ENCODE assay signal across 26 cellular contexts in genomic region chr3:98772022-98772421, GRCh38. TPM values are rescaled to one million over a fixed set of nuclear protein-coding genes. Genes with fewer than 3 reads are reported as not detected.
"Had no signal": no experiment of that assay in that cellular context is flagged by ENCODE, and none has a peak within 500 bp of the region (broad histone marks: within the 10 kb centered on the region; RNA-seq: fewer than 3 reads in every experiment).

No MANE protein-coding gene starts in this region.

- H3K36me3 Mint-ChIP-seq: activated naive CD4-positive, alpha-beta T cell treated with anti-CD3 and anti-CD28 coated beads, Interleukin-2, amount 50 U/mL, for 24 hours; natural killer cell treated with Interleukin-12 subunit alpha and Interleukin-12 subunit beta and Interleukin-15 and Interleukin-18, amount 100 ng/mL, for 72 hours; stimulated activated naive B cell treated with anti-CD40 and anti-IgM and Interleukin-4, amounts not matched to agents 10 μg/mL and 1 μg/mL and 100 μg/mL, for 72 hours had no signal

- H3K4me1 ChIP-seq: vagina had no signal

- H3K9me3 Mint-ChIP-seq: activated B cell treated with CpG ODN at 0.5 μM for 24 hours; activated CD8-positive, alpha-beta T cell treated with anti-CD3 and anti-CD28 coated beads for 36 hours; activated naive CD4-positive, alpha-beta T cell treated with anti-CD3 and anti-CD28 coated beads, Interleukin-2, amount 50 U/mL, for 24 hours; activated T-helper 2 cell treated with anti-CD3 and anti-CD28 coated beads, Interferon-gamma antibody, Interleukin-2, Interleukin-4, amounts not matched to agents 10 μg/mL and 5 μg/mL and 100 μg/mL, durations not matched to agents 14 hours and 24 hours and 36 hours; central memory CD8-positive, alpha-beta T cell; dendritic cell treated with granulocyte-macrophage colony-stimulating factor and Interleukin-4, amounts not matched to agents 40 ng/mL and 50 ng/mL, for 4 days; endodermal cell; natural killer cell treated with Interleukin-12 subunit alpha and Interleukin-12 subunit beta and Interleukin-15 and Interleukin-18, amount 100 ng/mL, for 72 hours; stimulated activated naive B cell treated with anti-CD40 and anti-IgM and Interleukin-4, amounts not matched to agents 10 μg/mL and 1 μg/mL and 100 μg/mL, for 72 hours had no signal

- FAIRE-seq: bronchial epithelial cell had no signal

- H3K4me3 Mint-ChIP-seq: activated B cell treated with CpG ODN at 0.5 μM for 24 hours; activated CD8-positive, alpha-beta T cell treated with anti-CD3 and anti-CD28 coated beads for 36 hours; activated naive CD4-positive, alpha-beta T cell treated with anti-CD3 and anti-CD28 coated beads, Interleukin-2, amount 50 U/mL, for 24 hours; central memory CD8-positive, alpha-beta T cell; dendritic cell treated with granulocyte-macrophage colony-stimulating factor and Interleukin-4, amounts not matched to agents 40 ng/mL and 50 ng/mL, for 4 days; endodermal cell; natural killer cell treated with Interleukin-12 subunit alpha and Interleukin-12 subunit beta and Interleukin-15 and Interleukin-18, amount 100 ng/mL, for 72 hours; stimulated activated naive B cell treated with anti-CD40 and anti-IgM and Interleukin-4, amounts not matched to agents 10 μg/mL and 1 μg/mL and 100 μg/mL, for 72 hours had no signal

- H3K4me3 ChIP-seq: esophagus muscularis mucosa, heart right ventricle, left ventricle myocardium inferior, mucosa of descending colon, stomach, thyroid gland, upper lobe of left lung, vagina had no signal

- H3K9me3 ChIP-seq: esophagus muscularis mucosa, heart right ventricle, left ventricle myocardium inferior, mucosa of descending colon, stomach, thyroid gland, upper lobe of left lung, vagina had no signal

- H3K4me1 Mint-ChIP-seq: activated B cell treated with CpG ODN at 0.5 μM for 24 hours; activated naive CD4-positive, alpha-beta T cell treated with anti-CD3 and anti-CD28 coated beads, Interleukin-2, amount 50 U/mL, for 24 hours; central memory CD8-positive, alpha-beta T cell; endodermal cell; stimulated activated naive B cell treated with anti-CD40 and anti-IgM and Interleukin-4, amounts not matched to agents 10 μg/mL and 1 μg/mL and 100 μg/mL, for 72 hours had no signal

- H3K27me3 ChIP-seq: esophagus muscularis mucosa, heart right ventricle, stomach, thyroid gland, upper lobe of left lung, vagina had no signal

- DNase-seq: activated B cell treated with CpG ODN at 0.5 μM for 24 hours; activated CD4-positive, alpha-beta T cell treated with anti-CD3 and anti-CD28 coated beads, Interleukin-2, amount 50 U/mL, for 1 hour; activated CD8-positive, alpha-beta T cell treated with anti-CD3 and anti-CD28 coated beads for 36 hours; activated T-cell treated with anti-CD3 and anti-CD28 coated beads, Interleukin-2, amount 50 U/mL, for 48 hours; endodermal cell; foreskin melanocyte; heart right ventricle; kidney glomerular epithelial cell; left ventricle myocardium inferior; mucosa of descending colon; posterior cingulate gyrus; right cardiac atrium; stimulated activated CD4-positive, alpha-beta T cell treated with anti-CD3 and anti-CD28 coated beads, Interleukin-15, amount 100 ng/mL, for 24 hours; stimulated activated CD4-positive, alpha-beta T cell treated with anti-CD3 and anti-CD28 coated beads, Interleukin-2, amount 100 ng/mL, for 24 hours; stimulated activated naive B cell treated with anti-CD40 and anti-IgM and Interleukin-4, amounts not matched to agents 10 μg/mL and 1 μg/mL and 100 μg/mL, for 72 hours; stomach; thyroid gland; upper lobe of left lung had no signal

- H3K27ac Mint-ChIP-seq: activated B cell treated with CpG ODN at 0.5 μM for 24 hours; activated CD8-positive, alpha-beta T cell treated with anti-CD3 and anti-CD28 coated beads for 36 hours; activated naive CD4-positive, alpha-beta T cell treated with anti-CD3 and anti-CD28 coated beads, Interleukin-2, amount 50 U/mL, for 24 hours; activated T-helper 2 cell treated with anti-CD3 and anti-CD28 coated beads, Interferon-gamma antibody, Interleukin-2, Interleukin-4, amounts not matched to agents 10 μg/mL and 5 μg/mL and 100 μg/mL, durations not matched to agents 14 hours and 24 hours and 36 hours; dendritic cell treated with granulocyte-macrophage colony-stimulating factor and Interleukin-4, amounts not matched to agents 40 ng/mL and 50 ng/mL, for 4 days; endodermal cell; natural killer cell treated with Interleukin-12 subunit alpha and Interleukin-12 subunit beta and Interleukin-15 and Interleukin-18, amount 100 ng/mL, for 72 hours; stimulated activated naive B cell treated with anti-CD40 and anti-IgM and Interleukin-4, amounts not matched to agents 10 μg/mL and 1 μg/mL and 100 μg/mL, for 72 hours had no signal

- ATAC-seq: activated CD8-positive, alpha-beta T cell treated with anti-CD3 and anti-CD28 coated beads for 36 hours; heart right ventricle; mucosa of descending colon; natural killer cell treated with Interleukin-12 subunit alpha and Interleukin-12 subunit beta and Interleukin-15 and Interleukin-18, amount 100 ng/mL, for 72 hours; right cardiac atrium; stimulated activated naive B cell treated with anti-CD40 and anti-IgM and Interleukin-4, amounts not matched to agents 10 μg/mL and 1 μg/mL and 100 μg/mL, for 72 hours had no signal

- H3K36me3 ChIP-seq: thyroid gland, vagina had no signal

- H3K27ac ChIP-seq: esophagus muscularis mucosa, heart right ventricle, left ventricle myocardium inferior, thyroid gland, vagina had no signal

- H3K27me3 Mint-ChIP-seq: dendritic cell treated with granulocyte-macrophage colony-stimulating factor and Interleukin-4, amounts not matched to agents 40 ng/mL and 50 ng/mL, for 4 days; stimulated activated naive B cell treated with anti-CD40 and anti-IgM and Interleukin-4, amounts not matched to agents 10 μg/mL and 1 μg/mL and 100 μg/mL, for 72 hours had no signal

RNA-seq across cellular contexts. Expression of gene ST3GAL6, which starts 8.9 kb away (rescaled TPM):
- total RNA-seq: activated B cell treated with CpG ODN at 0.5 μM for 24 hours; activated CD8-positive, alpha-beta T cell treated with anti-CD3 and anti-CD28 coated beads for 36 hours; natural killer cell treated with Interleukin-12 subunit alpha and Interleukin-12 subunit beta and Interleukin-15 and Interleukin-18, amount 100 ng/mL, for 72 hours had no signal
